In the genomic region with DNA sequence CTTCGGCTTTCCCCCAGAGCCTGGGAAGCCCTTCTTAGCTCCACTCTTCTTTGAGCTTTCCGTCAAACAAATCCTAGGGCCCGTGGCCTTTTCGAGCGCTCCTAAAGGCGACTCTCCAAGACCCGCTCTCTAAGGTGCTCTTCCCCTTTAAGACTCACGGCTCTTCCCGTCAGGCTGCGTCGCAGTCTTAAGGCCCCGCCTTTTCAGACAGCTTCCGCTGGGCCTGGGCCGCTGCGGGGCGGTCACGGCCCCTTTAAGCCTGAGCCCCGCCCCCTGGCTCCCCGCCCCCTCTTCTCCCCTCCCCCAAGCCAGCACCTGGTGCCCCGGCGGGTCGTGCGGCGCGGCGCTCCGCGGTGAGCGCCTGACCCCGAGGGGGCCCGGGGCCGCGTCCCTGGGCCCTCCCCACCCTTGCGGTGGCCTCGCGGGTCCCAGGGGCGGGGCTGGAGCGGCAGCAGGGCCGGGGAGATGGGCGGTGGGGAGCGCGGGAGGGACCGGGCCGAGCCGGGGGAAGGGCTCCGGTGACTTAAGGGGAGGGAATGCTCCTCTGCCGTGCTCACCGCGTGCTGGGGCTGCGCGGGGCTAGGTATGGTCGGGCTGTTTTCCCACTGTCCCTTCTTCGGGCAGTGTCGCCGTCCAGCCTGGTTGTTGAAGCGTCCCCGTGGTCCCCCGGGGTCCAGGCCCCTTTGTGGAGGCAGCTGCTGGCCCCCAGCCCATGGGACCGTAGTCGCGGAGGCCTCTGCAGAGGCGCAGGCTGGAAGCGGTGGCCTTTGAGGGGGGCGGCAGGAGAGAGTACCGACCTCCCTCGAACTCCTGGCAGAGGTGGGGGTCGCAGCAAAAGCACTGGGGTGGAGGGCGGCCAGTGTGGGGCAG, we compare ENCODE assay signal across 9 cellular contexts. TPM values are rescaled to one million over a fixed set of nuclear protein-coding genes. Genes with fewer than 3 reads are reported as not detected.
DNase-seq lines count a peak whose midpoint lies in the region; ATAC-seq, FAIRE-seq and TF ChIP-seq lines count a peak whose summit lies in the region.
"Had no signal": no experiment of that assay in that cellular context is flagged by ENCODE, and none has a peak within 500 bp of the region (broad histone marks: within the 10 kb centered on the region; RNA-seq: fewer than 3 reads in every experiment).

Gene PEX5 (plus strand): TSS at position 289 of the 870 bp plus-strand sequence. CDS start 692 bp downstream, outside the sequence.

- DNase-seq in AG20443 (ENCODE audit: low spot score) (peak; percentile 97), NCI-H446 treated with DMSO at 0.1 percent for 48 hours (lab: John Stamatoyannopoulos, UW) (peak; percentile 83), cerebellum (ENCODE audit: low spot score) (peak; percentile 95), kidney (peak; percentile 96)
- DNase-seq in activated CD4-positive, alpha-beta T cell treated with anti-CD3 and anti-CD28 coated beads for 24 hours (ENCODE audit: low read depth in 2 of 2), result peak; percentile 67 to 71
- peak; percentile 67 to 72 for DNase-seq in stimulated activated CD4-positive, alpha-beta T cell treated with anti-CD3 and anti-CD28 coated beads, Interleukin-15, amount 100 ng/mL, for 1 hour (ENCODE audit: low read depth in 1 of 2, low spot score in 1 of 2)

- H3K9me3 ChIP-seq in kidney (ENCODE audit: control insufficient read depth in 1 of 2, low read length in 2 of 2), result no peaks in the 10 kb centered on the region

- H3K27ac ChIP-seq in kidney (ENCODE audit: low read depth in 2 of 2, low read length in 2 of 2), result peak within 1 kb of the TSS; percentile 88 to 98

- H3K9ac ChIP-seq in kidney (ENCODE audit: low read length in 2 of 2), result peak within 1 kb of the TSS; percentile 98 to 99

- peak; percentile 95 for ATAC-seq in GM19043 (IDR thresholded peaks at IDR 0.05; ENCODE audit: low read depth, unreplicated experiment)
- ATAC-seq in HG03378 (IDR thresholded peaks at IDR 0.05; ENCODE audit: unreplicated experiment), result peak; percentile 84

- peaks cover 14 to 20% of the 10 kb centered on the region in 2 donors for H3K4me1 ChIP-seq in kidney (ENCODE audit: control insufficient read depth in 1 of 2, insufficient read depth in 1 of 2, low read depth in 1 of 2, low read length in 2 of 2)

- intact Hi-C loops in kidney (cut with DNase I), result no loop called here

- H3K4me3 ChIP-seq in kidney (ENCODE audit: low read length in 2 of 2), result peak within 1 kb of the TSS; percentile 90 to 99

- peaks cover 0 to 3% of the 10 kb centered on the region in 2 donors for H3K36me3 ChIP-seq in kidney (ENCODE audit: control insufficient read depth in 1 of 2, insufficient read depth in 2 of 2, low read length in 2 of 2)

- no peak for TF ChIP-seq CTCF in kidney (IDR thresholded peaks at IDR 0.05; ENCODE audit: borderline replicate concordance, extremely low read depth, insufficient read depth)

- FAIRE-seq in kidney (lab: Jason Lieb, UNC), result no peak
- FAIRE-seq: TTC549 had no signal

RNA-seq across cellular contexts. Expression of gene PEX5, which starts in this region (rescaled TPM):
- total RNA-seq in cerebellum, result 40.7 TPM
- total RNA-seq in kidney, result 42.3 TPM
- 30.8 TPM for polyA plus RNA-seq in kidney (ENCODE audit: insufficient read depth, low read depth, low replicate concordance)

Comparison
In these comparisons a context has a peak if more than half of its experiments do, and no peak if none do; other contexts are left out.
1. Peak in every context shown above with its lines: DNase-seq, ATAC-seq, H3K4me3 ChIP-seq and H3K27ac ChIP-seq.